ENCODE assay signal across 8 cellular contexts in the genomic region with DNA sequence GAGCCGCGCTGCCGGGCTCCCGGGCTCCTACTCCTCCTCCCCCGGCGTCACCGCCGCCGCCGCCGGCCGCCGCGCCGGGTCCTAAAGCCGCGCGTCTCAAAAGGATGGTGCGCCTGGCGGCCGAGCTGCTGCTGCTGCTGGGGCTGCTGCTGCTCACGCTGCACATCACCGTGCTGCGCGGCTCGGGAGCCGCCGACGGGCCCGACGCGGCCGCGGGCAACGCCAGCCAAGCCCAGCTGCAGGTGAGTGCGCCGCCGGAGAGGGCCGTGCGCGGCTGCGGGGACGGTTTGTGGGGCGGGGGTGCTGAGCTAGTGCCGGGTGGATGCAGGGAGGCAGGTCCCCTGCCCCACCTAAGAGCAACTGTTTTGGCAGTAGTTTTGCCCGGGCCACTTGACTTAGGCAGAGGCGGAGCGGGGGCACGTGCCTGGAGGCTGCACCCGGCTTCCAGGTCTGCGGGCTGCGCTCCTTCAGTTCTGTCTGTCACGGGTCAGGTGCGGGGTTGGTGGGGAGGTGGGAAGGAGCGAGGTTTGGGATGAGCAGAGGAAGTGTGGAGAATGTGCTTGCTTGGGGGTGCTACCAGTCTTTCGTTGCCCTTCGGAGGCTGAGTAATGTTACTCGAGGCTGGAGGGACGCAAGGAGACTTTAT. TPM values are rescaled to one million over a fixed set of nuclear protein-coding genes. Genes with fewer than 3 reads are reported as not detected.
DNase-seq lines count a peak whose midpoint lies in the region; ATAC-seq and TF ChIP-seq lines count a peak whose summit lies in the region.

No MANE protein-coding gene starts in this region.

- H2AFZ ChIP-seq in neural progenitor cell (replicated peaks): peak overlapping the region; percentile 97

- H3K9me3 ChIP-seq in NT2/D1 (ENCODE audit: insufficient read depth, low read length) (peaks cover 7% of the 10 kb centered on the region), neural progenitor cell (ENCODE audit: low read depth) (no peaks in the 10 kb centered on the region), thoracic aorta (no peaks in the 10 kb centered on the region)

- H3K27ac ChIP-seq in neural progenitor cell (no peak overlapping the region), thoracic aorta (no peak overlapping the region)

- peaks cover 39% of the 10 kb centered on the region for H3K27me3 Mint-ChIP-seq in neural progenitor cell (ENCODE audit: insufficient read depth, low read depth)

- H3K4me3 Mint-ChIP-seq in neural progenitor cell: peak overlapping the region; percentile 91

- H3K4me1 Mint-ChIP-seq in neural progenitor cell: peaks cover 26% of the 10 kb centered on the region

- no peaks in the 10 kb centered on the region for H3K36me3 ChIP-seq in NT2/D1 (ENCODE audit: insufficient read depth, insufficient read length, low read length)
- H3K36me3 ChIP-seq in neural progenitor cell: no peaks in the 10 kb centered on the region
- no peaks in the 10 kb centered on the region for H3K36me3 ChIP-seq in thoracic aorta

- peaks cover 31% of the 10 kb centered on the region for H4K20me1 ChIP-seq in neural progenitor cell (ENCODE audit: low read depth)

- no peaks in the 10 kb centered on the region for H3K9me3 Mint-ChIP-seq in neural progenitor cell

- no peaks in the 10 kb centered on the region for H3K79me2 ChIP-seq in neural progenitor cell (ENCODE audit: low read depth)

- H3K4me3 ChIP-seq in NT2/D1 (ENCODE audit: insufficient read length, low read depth): peak overlapping the region; percentile 54
- H3K4me3 ChIP-seq in fibroblast of villous mesenchyme (ENCODE audit: low read depth, low read length): peak overlapping the region; percentile 45
- H3K4me3 ChIP-seq in neural progenitor cell: peak overlapping the region; percentile 57
- H3K4me3 ChIP-seq in thoracic aorta: peak overlapping the region; percentile 68

- H3K9ac ChIP-seq in NT2/D1 (ENCODE audit: insufficient read length, low read depth): peak overlapping the region; percentile 32
- no peak overlapping the region for H3K9ac ChIP-seq in neural progenitor cell

- peak; percentile 90 for DNase-seq in AG20443 (ENCODE audit: low spot score)
- DNase-seq in NT2/D1 (ENCODE audit: low read depth, low spot score): peak; percentile 42
- DNase-seq in activated T-helper 1 cell treated with anti-CD3 and anti-CD28 coated beads, Interleukin-2, amount 50 U/mL, for 16 hours (ENCODE audit: low read depth in 1 of 2, low spot score in 1 of 2): peak; percentile 31 to 58
- DNase-seq in fibroblast of villous mesenchyme (ENCODE audit: low read depth): peak; percentile 59
- peak; percentile 92 for DNase-seq in neural progenitor cell (ENCODE audit: low spot score)
- no peak for DNase-seq in thoracic aorta (ENCODE audit: low spot score)

- H3K4me1 ChIP-seq in NT2/D1 (ENCODE audit: insufficient read depth, insufficient read length) (no peaks in the 10 kb centered on the region), neural progenitor cell (peaks cover 22% of the 10 kb centered on the region), thoracic aorta (ENCODE audit: control insufficient read depth in 1 of 2, low read depth in 2 of 2) (peaks cover 15 to 27% of the 10 kb centered on the region in 2 donors)

- peaks cover 24% of the 10 kb centered on the region for H3F3A ChIP-seq in neural progenitor cell (ENCODE audit: low read depth)

- no peaks in the 10 kb centered on the region for H3K36me3 Mint-ChIP-seq in neural progenitor cell

- ATAC-seq in GM19025 (IDR thresholded peaks at IDR 0.05; ENCODE audit: low read depth, unreplicated experiment): peak; percentile 79
- ATAC-seq in HG03159 (IDR thresholded peaks at IDR 0.05; ENCODE audit: unreplicated experiment): peak; percentile 86
- ATAC-seq in thoracic aorta (ENCODE audit: insufficient number of reproducible peaks, low FRiP score, low read depth): no peak

- TF ChIP-seq CTCF in fibroblast of villous mesenchyme (IDR thresholded peaks at IDR 0.05; ENCODE audit: insufficient read depth, low read depth, low read length) (peak; percentile 10), neural progenitor cell (IDR thresholded peaks at IDR 0.05) (peak; percentile 26), thoracic aorta (IDR thresholded peaks at IDR 0.05) (no peak)

- no peak overlapping the region for H3K27ac Mint-ChIP-seq in neural progenitor cell

- peak overlapping the region; percentile 87 for H3K4me2 ChIP-seq in neural progenitor cell

- H3K27me3 ChIP-seq in NT2/D1 (ENCODE audit: insufficient read depth, insufficient read length): peaks cover 63% of the 10 kb centered on the region
- H3K27me3 ChIP-seq in neural progenitor cell: peaks cover 73% of the 10 kb centered on the region
- peaks cover 8% of the 10 kb centered on the region for H3K27me3 ChIP-seq in thoracic aorta (replicated peaks; ENCODE audit: insufficient read depth)

RNA-seq across cellular contexts. Expression of a gene that starts 0.7 kb away (rescaled TPM):
- 0.43 and 0.64 TPM in 2 replicates for total RNA-seq in fibroblast of villous mesenchyme
- total RNA-seq in neural progenitor cell (ENCODE audit: low replicate concordance): 0.06 TPM in 1 of 2 replicates, not detected in the other
- total RNA-seq in thoracic aorta: 10 to 100 TPM; 20.4 to 25.1 TPM

Comparison
In these comparisons a context has a peak if more than half of its experiments do, and no peak if none do; other contexts are left out.
1. RNA of a gene that starts 0.7 kb away (total RNA-seq): 20.4 to 25.1 TPM in thoracic aorta; 0.43 to 0.64 TPM in fibroblast of villous mesenchyme and 0.06 TPM in neural progenitor cell; every median in the first group is over 10 times any median in the second.
2. Peak in every context shown above with its lines, with median percentiles within 50 percentile points of each other: H3K4me3 ChIP-seq.